Comparison of ENCODE assay signal across 19 cellular contexts in the genomic region with DNA sequence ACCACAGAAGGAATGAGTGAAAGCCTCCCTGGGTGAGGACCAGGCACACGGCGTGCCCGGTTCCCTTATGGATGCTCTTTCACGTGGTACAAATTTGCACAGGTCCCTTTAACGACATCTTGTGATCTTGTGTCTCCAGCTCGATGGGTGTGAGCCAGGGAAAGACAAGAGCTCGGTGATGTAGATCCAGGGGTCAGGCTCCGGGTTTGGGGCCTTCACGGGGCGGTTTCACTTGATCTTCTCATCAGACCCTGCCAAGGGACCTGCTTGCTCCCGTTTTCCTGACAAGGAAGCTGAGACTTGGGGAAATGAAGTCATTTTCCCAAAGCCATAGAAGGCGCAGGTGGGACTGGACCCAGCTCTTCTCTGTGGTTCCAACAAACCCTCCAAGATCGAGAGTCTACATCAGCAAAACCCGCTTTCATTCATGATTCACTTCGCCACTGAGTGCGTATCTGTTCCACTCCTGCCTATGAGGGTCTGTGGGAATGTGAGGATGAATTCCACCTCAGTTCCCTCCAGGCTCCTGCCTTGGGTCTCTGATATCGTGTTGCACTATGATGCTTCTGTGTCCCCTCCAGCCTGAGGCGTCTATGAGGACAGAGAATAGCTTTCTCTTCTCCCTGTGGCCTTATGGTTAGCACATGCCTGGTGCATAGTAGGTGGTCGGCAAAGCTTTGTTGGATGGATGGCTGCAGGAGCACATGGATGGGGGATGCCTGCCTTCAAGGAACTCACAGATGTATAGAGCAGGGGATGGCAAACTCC. TPM values are rescaled to one million over a fixed set of nuclear protein-coding genes. Genes with fewer than 3 reads are reported as not detected.
DNase-seq lines count a peak whose midpoint lies in the region; ATAC-seq, FAIRE-seq and TF ChIP-seq lines count a peak whose summit lies in the region.
"Had no signal": no experiment of that assay in that cellular context is flagged by ENCODE, and none has a peak within 500 bp of the region (broad histone marks: within the 10 kb centered on the region; RNA-seq: fewer than 3 reads in every experiment).

No MANE protein-coding gene starts in this region.

- peak; percentile 18 for FAIRE-seq in bronchial epithelial cell (lab: Jason Lieb, UNC)
- FAIRE-seq: GM12892 had no signal

- DNase-seq in cardiac septum (ENCODE audit: low spot score): peak; percentile 51
- DNase-seq in right cardiac atrium: no peak
- no peak for DNase-seq in bronchial epithelial cell (ENCODE audit: low read depth)
- DNase-seq in esophagus muscularis mucosa (ENCODE audit: extremely low spot score): peak; percentile 68
- peak; percentile 42 for DNase-seq in posterior vena cava (ENCODE audit: low spot score)
- DNase-seq in NCI-H748 treated with DMSO at 0.1 percent for 48 hours (lab: John Stamatoyannopoulos, UW): no peak
- DNase-seq in activated naive CD4-positive, alpha-beta T cell treated with Interleukin-2 at 50 U/mL for 16 hours: no peak
- no peak for DNase-seq in MV-4-11 (lab: John Stamatoyannopoulos, UW)
- DNase-seq: 8988T; CD4-positive, alpha-beta memory T cell; DMS153; DMS79; GDM1; GM23248; HCEC 1CT had no signal

- no peak for TF ChIP-seq EP300 in esophagus muscularis mucosa (IDR thresholded peaks at IDR 0.05)

- H3K27me3 ChIP-seq in right cardiac atrium (ENCODE audit: control insufficient read depth, insufficient read depth): no peaks in the 10 kb centered on the region
- H3K27me3 ChIP-seq in bronchial epithelial cell (ENCODE audit: control insufficient read depth, insufficient read depth, low read length): no peaks in the 10 kb centered on the region
- peaks cover 0 to 17% (median 0%) of the 10 kb centered on the region in 4 donors for H3K27me3 ChIP-seq in esophagus muscularis mucosa
- H3K27me3 ChIP-seq: BLaER1 had no signal

- no peak for TF ChIP-seq POLR2A in esophagus muscularis mucosa (IDR thresholded peaks at IDR 0.05; ENCODE audit: low read depth)

- intact Hi-C loops in cardiac septum (cut with DNase I): no loop called here
- intact Hi-C loops in right cardiac atrium (cut with DNase I): no loop called here
- intact Hi-C loops in esophagus muscularis mucosa (cut with DNase I): no loop called here
- intact Hi-C loops in posterior vena cava (cut with DNase I): loop anchor here in 1 of 2 donors (1.0 kb wide), 1 partner anchor 46 kb away; no protein-coding TSS in a partner anchor

- no peak overlapping the region for H3K4me3 ChIP-seq in right cardiac atrium (ENCODE audit: low read length)
- no peak overlapping the region for H3K4me3 ChIP-seq in bronchial epithelial cell (ENCODE audit: low read depth, low read length)
- no peak overlapping the region for H3K4me3 ChIP-seq in esophagus muscularis mucosa
- H3K4me3 ChIP-seq: BLaER1, GM23248 had no signal

- no peaks in the 10 kb centered on the region for H3K9me3 ChIP-seq in right cardiac atrium (ENCODE audit: control insufficient read depth, low read length)
- H3K9me3 ChIP-seq in esophagus muscularis mucosa: peaks cover 0 to 12% (median 6%) of the 10 kb centered on the region in 4 donors

- H3K4me1 ChIP-seq in right cardiac atrium (ENCODE audit: control insufficient read depth, insufficient read depth, low read length) (peaks cover 4% of the 10 kb centered on the region), esophagus muscularis mucosa (no peaks in the 10 kb centered on the region)

- no peak for TF ChIP-seq CTCF in bronchial epithelial cell (IDR thresholded peaks at IDR 0.05; ENCODE audit: insufficient read depth, low read length, severe bottlenecking)
- TF ChIP-seq CTCF in esophagus muscularis mucosa (IDR thresholded peaks at IDR 0.05): no peak

- ATAC-seq in right cardiac atrium: no peak

- H3K27ac ChIP-seq in right cardiac atrium (ENCODE audit: low read length) (no peak overlapping the region), esophagus muscularis mucosa (replicated peaks in 1 of 4) (no peak overlapping the region)
- H3K27ac ChIP-seq: BLaER1, GM23248, HL-60 had no signal

- WGBS in right cardiac atrium: 89% methylated on average over 19 of the region's 19 CpGs
- 95% methylated on average over 18 of the region's 19 CpGs for WGBS in esophagus muscularis mucosa

- no peaks in the 10 kb centered on the region for H3K36me3 ChIP-seq in bronchial epithelial cell (ENCODE audit: control insufficient read depth, insufficient read depth, low read length)
- no peaks in the 10 kb centered on the region for H3K36me3 ChIP-seq in esophagus muscularis mucosa

RNA-seq across cellular contexts. Expression of a gene that starts 45.0 kb away (rescaled TPM):
- total RNA-seq in cardiac septum (18.4 TPM), right cardiac atrium (10 to 100 TPM in 2 of 4 donors, 1 to 10 TPM in 2; 7.9 to 18.2 (median 9.5) TPM), bronchial epithelial cell (1.3 and 1.4 TPM in 2 replicates), esophagus muscularis mucosa (100 to 1,000 TPM in 1 of 4 donors, 10 to 100 TPM in 3; 25.3 to 107 (median 48.8) TPM), posterior vena cava (10 to 100 TPM; 55.4 to 56.2 TPM)
- polyA plus RNA-seq in right cardiac atrium: 6.8 TPM
- total RNA-seq: CD4-positive, alpha-beta memory T cell had no signal
- polyA plus RNA-seq: CD14-positive monocyte; CD4-positive, alpha-beta memory T cell; GM23248 had no signal

Comparison
In these comparisons a context has a peak if more than half of its experiments do, and no peak if none do; other contexts are left out.
1. DNase-seq: peak in cardiac septum (single experiment), esophagus muscularis mucosa (single experiment) and posterior vena cava (single experiment); none in right cardiac atrium (0 of 3), bronchial epithelial cell (single experiment), NCI-H748 treated with DMSO at 0.1 percent for 48 hours (single experiment), activated naive CD4-positive, alpha-beta T cell treated with Interleukin-2 at 50 U/mL for 16 hours (single experiment) and MV-4-11 (single experiment).